8 cellular contexts compared by ENCODE assay signal in genomic region chr1:12434174-12434573, GRCh38.
DNase-seq lines count a peak whose midpoint lies in the region; ATAC-seq and TF ChIP-seq lines count a peak whose summit lies in the region.

No MANE protein-coding gene starts in this region.

- H3K4me1 ChIP-seq in SJSA1 (replicated peaks) (peaks cover 56% of the 10 kb centered on the region), adrenal gland (replicated peaks in 1 of 2) (peaks cover 0 to 23% of the 10 kb centered on the region in 2 donors), left lung (peaks cover 47 to 60% of the 10 kb centered on the region in 2 donors)

- peak; percentile 34 for ATAC-seq in GM21619 (IDR thresholded peaks at IDR 0.05; ENCODE audit: unreplicated experiment)
- ATAC-seq in left lung: peak; percentile 84
- ATAC-seq in GM18505 (IDR thresholded peaks at IDR 0.05; ENCODE audit: unreplicated experiment): no peak

- H3K27me3 ChIP-seq in SJSA1 (replicated peaks): no peaks in the 10 kb centered on the region
- no peaks in the 10 kb centered on the region for H3K27me3 ChIP-seq in adrenal gland
- H3K27me3 ChIP-seq in left lung: no peaks in the 10 kb centered on the region

- H3K36me3 ChIP-seq in SJSA1: no peaks in the 10 kb centered on the region
- no peaks in the 10 kb centered on the region for H3K36me3 ChIP-seq in adrenal gland (replicated peaks in 1 of 2)
- peaks cover 0 to 5% of the 10 kb centered on the region in 2 donors for H3K36me3 ChIP-seq in left lung

- peak in 1 of 2 experiments; percentile 53 for DNase-seq in SJSA1 (ENCODE audit: low read depth in 1 of 2, low spot score in 2 of 2)
- no peak for DNase-seq in adrenal gland
- peak in 1 of 2 donors; percentile 44 for DNase-seq in left lung
- DNase-seq in stimulated activated CD8-positive, alpha-beta memory T cell treated with anti-CD3 and anti-CD28 coated beads, Interleukin-4, amount 100 ng/mL, for 24 hours (ENCODE audit: low read depth): peak; percentile 55
- no peak for DNase-seq in NCI-H526 treated with DMSO at 0.1 percent for 48 hours (lab: John Stamatoyannopoulos, UW)
- no peak for DNase-seq in NCI-H774 (lab: John Stamatoyannopoulos, UW)

- WGBS in adrenal gland, 4 donors: 69 to 73% (median 71%) methylated on average over 5 of the region's 5 CpGs

- H3K4me3 ChIP-seq in SJSA1 (no peak overlapping the region), adrenal gland (no peak overlapping the region), left lung (no peak overlapping the region)

- no peak for TF ChIP-seq POLR2A in adrenal gland (IDR thresholded peaks at IDR 0.05)
- TF ChIP-seq POLR2A in GM18505 (IDR thresholded peaks at IDR 0.05; ENCODE audit: borderline replicate concordance, extremely low read depth, insufficient read depth, insufficient read length): no peak

- TF ChIP-seq CTCF in adrenal gland (IDR thresholded peaks at IDR 0.05) (no peak), left lung (IDR thresholded peaks at IDR 0.05) (no peak)

- H3K9me3 ChIP-seq in SJSA1 (replicated peaks) (no peaks in the 10 kb centered on the region; the same call in 1 of the 2 replicates), adrenal gland (replicated peaks in 1 of 3) (no peaks in the 10 kb centered on the region), left lung (no peaks in the 10 kb centered on the region)

- H3K27ac ChIP-seq in SJSA1 (peak overlapping the region; percentile 6; the same call in 1 of the 2 replicates), adrenal gland (peak overlapping the region in 3 of 5 donors; percentile 4 to 75 (median 67)), left lung (peak overlapping the region; percentile 57 to 83)

- intact Hi-C loops in adrenal gland (cut with DNase I) (no loop called here), left lung (cut with DNase I) (no loop called here)

Comparison
In these comparisons a context has a peak if more than half of its experiments do, and no peak if none do; other contexts are left out.
1. H3K27ac ChIP-seq: peak in every context shown above with its lines; median percentile 70 in left lung; 67 in adrenal gland; 6 in SJSA1.